ENCODE assay signal across 18 cellular contexts in genomic region chr7:21108182-21108581, GRCh38.
DNase-seq lines count a peak whose midpoint lies in the region; ATAC-seq and TF ChIP-seq lines count a peak whose summit lies in the region.
"Had no signal": no experiment of that assay in that cellular context is flagged by ENCODE, and none has a peak within 500 bp of the region (broad histone marks: within the 10 kb centered on the region; RNA-seq: fewer than 3 reads in every experiment).

No MANE protein-coding gene starts in this region.

- H3K4me3 ChIP-seq in PC-3 (ENCODE audit: low read length), result no peak overlapping the region
- no peak overlapping the region for H3K4me3 ChIP-seq in mesendoderm (ENCODE audit: low read length)
- H3K4me3 ChIP-seq in vagina, result no peak overlapping the region
- H3K4me3 ChIP-seq: lung had no signal

- BruUV-seq in PC-3 (replicated peaks; lab: Mats Ljungman, UMichigan), result no TSS peak

- intact Hi-C loops in PC-3 (cut with micrococcal nuclease), result no loop called here
- intact Hi-C loops in vagina (cut with DNase I), result no loop called here

- H3K9ac ChIP-seq in PC-3 (ENCODE audit: low read length), result no peak overlapping the region
- no peak overlapping the region for H3K9ac ChIP-seq in mesendoderm (ENCODE audit: low read length)
- H3K9ac ChIP-seq: SK-N-SH had no signal

- POLR2A ChIA-PET in PC-3 (lab: Charles Lee; ENCODE audit: unreplicated experiment), result no interaction called here
- POLR2A ChIA-PET in GM10248 (lab: Yijun Ruan, JAX), result no interaction called here

- no peak overlapping the region for H4K8ac ChIP-seq in mesendoderm (ENCODE audit: low read depth, low read length)

- no peak overlapping the region for H2BK15ac ChIP-seq in mesendoderm (replicated peaks; ENCODE audit: low read depth)

- no peak overlapping the region for H3K23ac ChIP-seq in mesendoderm (ENCODE audit: low read length)

- H3K27me3 ChIP-seq in PC-3 (ENCODE audit: low read length), result peaks cover under 1% of the 10 kb centered on the region; the same call in 1 of the 2 replicates
- no peaks in the 10 kb centered on the region for H3K27me3 ChIP-seq in mesendoderm (ENCODE audit: insufficient read depth, low read length, poor library complexity)
- H3K27me3 ChIP-seq in vagina, result no peaks in the 10 kb centered on the region

- no peaks in the 10 kb centered on the region for H3F3A ChIP-seq in PC-3 (ENCODE audit: low read length, unreplicated experiment)

- TF ChIP-seq CTCF in PC-3 (conservative IDR thresholded peaks at IDR 0.05; ENCODE audit: low read depth, low read length) (no peak), vagina (IDR thresholded peaks at IDR 0.05) (no peak), GM10248 (IDR thresholded peaks at IDR 0.05; ENCODE audit: control extremely low read depth, extremely low read depth, low read depth, missing control alignments) (no peak)

- H2BK5ac ChIP-seq in mesendoderm (ENCODE audit: low read length), result no peak overlapping the region

- WGBS in mesendoderm (ENCODE audit: extremely low coverage, insufficient coverage, low lambda C conversion rate), result no CpG with 5 or more reads among the region's 4 CpGs

- H3K79me2 ChIP-seq in PC-3 (ENCODE audit: low read length) (no peaks in the 10 kb centered on the region), mesendoderm (ENCODE audit: control insufficient read depth, insufficient read depth, low read length) (no peaks in the 10 kb centered on the region)

- TF ChIP-seq POLR2A in vagina (IDR thresholded peaks at IDR 0.05), result no peak

- no peaks in the 10 kb centered on the region for H3K9me3 ChIP-seq in PC-3 (ENCODE audit: low read length)
- H3K9me3 ChIP-seq in vagina, result no peaks in the 10 kb centered on the region
- H3K9me3 ChIP-seq: SK-N-SH had no signal

- H2AK5ac ChIP-seq in mesendoderm (ENCODE audit: low read length), result no peak overlapping the region

- H3K56ac ChIP-seq in mesendoderm (ENCODE audit: low read length), result no peak overlapping the region

- H3K36me3 ChIP-seq in PC-3 (ENCODE audit: low read depth, low read length) (no peaks in the 10 kb centered on the region), mesendoderm (ENCODE audit: control insufficient read depth, insufficient read depth, low read length) (no peaks in the 10 kb centered on the region), vagina (no peaks in the 10 kb centered on the region)

- no peaks in the 10 kb centered on the region for H3K79me1 ChIP-seq in mesendoderm (ENCODE audit: low read length)

- no peak overlapping the region for H3K4ac ChIP-seq in mesendoderm (ENCODE audit: low read depth, low read length)

- CTCF ChIA-PET in PC-3 (lab: Charles Lee) (no interaction called here), GM10248 (lab: Yijun Ruan, JAX) (interaction anchor here (1.0 kb wide), 1 partner anchor 10 kb away, joined by 4 read pairs; no protein-coding TSS in a partner anchor)

- peaks cover 9% of the 10 kb centered on the region; the same call in 1 of the 2 replicates for H3K4me1 ChIP-seq in PC-3 (ENCODE audit: insufficient read depth, low read length)
- H3K4me1 ChIP-seq in mesendoderm (ENCODE audit: control insufficient read depth, low read depth, low read length), result no peaks in the 10 kb centered on the region
- no peaks in the 10 kb centered on the region for H3K4me1 ChIP-seq in vagina

- no peak overlapping the region for H3K18ac ChIP-seq in mesendoderm (ENCODE audit: low read length)

- no peak overlapping the region for H2BK120ac ChIP-seq in mesendoderm (ENCODE audit: low read depth, low read length)

- ATAC-seq in PC-3 (no peak), GM19324 (IDR thresholded peaks at IDR 0.05; ENCODE audit: low FRiP score, unreplicated experiment) (no peak)
- ATAC-seq: effector memory CD8-positive, alpha-beta T cell; stimulated activated effector memory CD8-positive, alpha-beta T cell treated with anti-CD3 and anti-CD28 coated beads, Interleukin-12 subunit alpha, Interleukin-12 subunit beta, amount 100 ng/mL, for 72 hours had no signal

- H4K20me1 ChIP-seq in PC-3 (ENCODE audit: low read length), result no peaks in the 10 kb centered on the region

- DNase-seq in DMS153 treated with DMSO at 0.1 percent for 48 hours (lab: John Stamatoyannopoulos, UW; ENCODE audit: unreplicated experiment), result peak; percentile 91
- DNase-seq in NCI-H1105 (lab: John Stamatoyannopoulos, UW), result peak; percentile 89
- DNase-seq in PC-3, result peak; percentile 38
- DNase-seq in mesendoderm, result peak; percentile 23
- no peak for DNase-seq in vagina (ENCODE audit: extremely low spot score in 2 of 2)
- DNase-seq in GM10248 (ENCODE audit: extremely low spot score), result no peak
- no peak for DNase-seq in HuH-7.5 (ENCODE audit: low spot score)
- DNase-seq: activated T-cell treated with anti-CD3 and anti-CD28 coated beads, Interleukin-2, amount 50 U/mL, for 24 hours; AML-193; central memory CD4-positive, alpha-beta T cell; effector memory CD8-positive, alpha-beta T cell; GOT3; IMR-90; NCI-H1694; SK-N-SH had no signal

- H2AFZ ChIP-seq in PC-3 (ENCODE audit: low read length), result no peak overlapping the region

- no peak overlapping the region for H3K4me2 ChIP-seq in PC-3 (ENCODE audit: low read length)
- no peak overlapping the region for H3K4me2 ChIP-seq in mesendoderm (ENCODE audit: low read length)
- H3K4me2 ChIP-seq: SK-N-SH had no signal

- no peak overlapping the region for H4K5ac ChIP-seq in mesendoderm (ENCODE audit: low read length)

- H3K27ac ChIP-seq in PC-3 (ENCODE audit: low read length), result no peak overlapping the region
- no peak overlapping the region for H3K27ac ChIP-seq in mesendoderm (ENCODE audit: low read depth, low read length)
- no peak overlapping the region for H3K27ac ChIP-seq in vagina

- no peaks in the 10 kb centered on the region for H3K9me2 ChIP-seq in PC-3 (replicated peaks; ENCODE audit: low read length)
- H3K9me2 ChIP-seq: SK-N-SH had no signal

Comparison
In these comparisons a context has a peak if more than half of its experiments do, and no peak if none do; other contexts are left out.
1. DNase-seq: peak in DMS153 treated with DMSO at 0.1 percent for 48 hours (single experiment), NCI-H1105 (single experiment), PC-3 (single experiment) and mesendoderm (single experiment); none in vagina (0 of 2), GM10248 (single experiment) and HuH-7.5 (single experiment).